ENCODE assay signal across 15 cellular contexts in the genomic region with DNA sequence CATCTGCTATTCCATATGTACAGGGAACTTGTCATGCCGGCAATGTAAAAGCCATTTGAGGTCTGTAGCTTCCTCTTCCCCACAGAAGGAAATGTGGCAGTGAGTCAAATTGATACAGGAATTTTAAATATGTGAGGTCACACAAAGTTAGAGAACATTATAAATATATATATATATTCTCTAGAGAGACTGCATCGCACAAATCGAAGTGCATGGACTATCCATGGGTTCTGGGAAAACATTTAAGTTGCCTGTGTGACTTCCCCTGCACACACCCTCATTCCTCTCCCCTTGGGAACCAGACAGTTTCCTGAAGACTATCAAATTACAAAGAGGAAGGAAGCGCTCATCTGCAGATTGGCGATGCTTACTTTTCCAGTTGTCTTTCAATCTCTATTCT.
DNase-seq lines count a peak whose midpoint lies in the region; ATAC-seq, FAIRE-seq and TF ChIP-seq lines count a peak whose summit lies in the region.
"Had no signal": no experiment of that assay in that cellular context is flagged by ENCODE, and none has a peak within 500 bp of the region (broad histone marks: within the 10 kb centered on the region; RNA-seq: fewer than 3 reads in every experiment).

No MANE protein-coding gene starts in this region.

- FAIRE-seq in K562 (lab: Jason Lieb, UNC), result no peak
- FAIRE-seq: G401.6, H54 had no signal

- H3K4me1 Mint-ChIP-seq in activated T-helper 2 cell treated with anti-CD3 and anti-CD28 coated beads, Interferon-gamma antibody, Interleukin-2, Interleukin-4, amounts not matched to agents 10 μg/mL and 5 μg/mL and 100 μg/mL, durations not matched to agents 14 hours and 24 hours and 36 hours (ENCODE audit: low read depth), result peaks cover 6% of the 10 kb centered on the region

- no peak overlapping the region for H3K9ac ChIP-seq in Loucy (ENCODE audit: low read depth, low read length, poor library complexity, severe bottlenecking)
- no peak overlapping the region for H3K9ac ChIP-seq in K562 (ENCODE audit: insufficient read depth in 1 of 2, low read depth in 2 of 2, low read length in 2 of 2)
- no peak overlapping the region for H3K9ac ChIP-seq in mesendoderm (ENCODE audit: low read length)

- TF ChIP-seq EP300 in K562 (IDR thresholded peaks at IDR 0.05; ENCODE audit: low read length), result no peak

- H3K18ac ChIP-seq in mesendoderm (ENCODE audit: low read length), result no peak overlapping the region

- no peaks in the 10 kb centered on the region for H3F3A ChIP-seq in Loucy (ENCODE audit: low read depth)

- no TSS peak for BruUV-seq in K562 (replicated peaks; lab: Mats Ljungman, UMichigan)

- no peak overlapping the region for H3K56ac ChIP-seq in mesendoderm (ENCODE audit: low read length)

- no peak overlapping the region for H3K23ac ChIP-seq in mesendoderm (ENCODE audit: low read length)

- H3K9me3 ChIP-seq in Loucy (ENCODE audit: insufficient read depth, low read depth, low read length), result no peaks in the 10 kb centered on the region
- H3K9me3 ChIP-seq in K562 (replicated peaks; ENCODE audit: control insufficient read depth, insufficient read depth, low read depth, low read length), result no peaks in the 10 kb centered on the region
- no peaks in the 10 kb centered on the region for H3K9me3 ChIP-seq in mucosa of descending colon

- CTCF ChIA-PET in K562 (lab: Yijun Ruan, JAX; ENCODE audit: low intra/inter-chr PET ratio), result no interaction called here

- no peaks in the 10 kb centered on the region for H3K9me3 Mint-ChIP-seq in activated T-helper 2 cell treated with anti-CD3 and anti-CD28 coated beads, Interferon-gamma antibody, Interleukin-2, Interleukin-4, amounts not matched to agents 10 μg/mL and 5 μg/mL and 100 μg/mL, durations not matched to agents 14 hours and 24 hours and 36 hours
- H3K9me3 Mint-ChIP-seq: activated naive CD4-positive, alpha-beta T cell treated with anti-CD3 and anti-CD28 coated beads, Interleukin-2, amount 10 ng/mL, durations not matched to agents 7 days and 5 days; naive thymus-derived CD8-positive, alpha-beta T cell had no signal

- no peak overlapping the region for H4K5ac ChIP-seq in mesendoderm (ENCODE audit: low read length)

- H3K27ac ChIP-seq in K562 (ENCODE audit: extremely low read depth, low read depth, low read length) (no peak overlapping the region), mesendoderm (ENCODE audit: low read depth, low read length) (no peak overlapping the region)

- intact Hi-C loops in K562 (cut with micrococcal nuclease), result no loop called here
- intact Hi-C loops in activated T-helper 2 cell treated with anti-CD3 and anti-CD28 coated beads, Interferon-gamma antibody, Interleukin-2, Interleukin-4, amounts not matched to agents 10 μg/mL and 5 μg/mL and 100 μg/mL, durations not matched to agents 14 hours and 24 hours and 36 hours (cut with micrococcal nuclease), result no loop called here
- intact Hi-C loops in mucosa of descending colon (cut with DNase I, micrococcal nuclease), result no loop called here

- no peaks in the 10 kb centered on the region for H3K36me3 Mint-ChIP-seq in activated T-helper 2 cell treated with anti-CD3 and anti-CD28 coated beads, Interferon-gamma antibody, Interleukin-2, Interleukin-4, amounts not matched to agents 10 μg/mL and 5 μg/mL and 100 μg/mL, durations not matched to agents 14 hours and 24 hours and 36 hours (ENCODE audit: low read depth)
- H3K36me3 Mint-ChIP-seq: activated naive CD4-positive, alpha-beta T cell treated with anti-CD3 and anti-CD28 coated beads, Interleukin-2, amount 10 ng/mL, durations not matched to agents 7 days and 5 days; naive thymus-derived CD8-positive, alpha-beta T cell; stimulated activated effector memory CD8-positive, alpha-beta T cell treated with anti-CD3 and anti-CD28 coated beads, Interleukin-12 subunit alpha, Interleukin-12 subunit beta, amount 100 ng/mL, for 72 hours had no signal

- H3K4me3 Mint-ChIP-seq in activated T-helper 2 cell treated with anti-CD3 and anti-CD28 coated beads, Interferon-gamma antibody, Interleukin-2, Interleukin-4, amounts not matched to agents 10 μg/mL and 5 μg/mL and 100 μg/mL, durations not matched to agents 14 hours and 24 hours and 36 hours (ENCODE audit: low read depth), result no peak overlapping the region
- H3K4me3 Mint-ChIP-seq: activated naive CD4-positive, alpha-beta T cell treated with anti-CD3 and anti-CD28 coated beads, Interleukin-2, amount 10 ng/mL, durations not matched to agents 7 days and 5 days; naive thymus-derived CD8-positive, alpha-beta T cell; stimulated activated effector memory CD8-positive, alpha-beta T cell treated with anti-CD3 and anti-CD28 coated beads, Interleukin-12 subunit alpha, Interleukin-12 subunit beta, amount 100 ng/mL, for 72 hours had no signal

- POLR2A ChIA-PET in K562 (lab: Yijun Ruan, JAX), result no interaction called here

- TF ChIP-seq CTCF in Loucy (conservative IDR thresholded peaks at IDR 0.05; ENCODE audit: low read length) (no peak), K562 (IDR thresholded peaks at IDR 0.05 in 2 of 3, conservative IDR thresholded peaks at IDR 0.05 in 1 of 3; ENCODE audit: insufficient read depth in 2 of 3, low read depth in 1 of 3, low read length in 3 of 3) (no peak), mucosa of descending colon (IDR thresholded peaks at IDR 0.05) (no peak)

- no peak overlapping the region for H2BK120ac ChIP-seq in mesendoderm (ENCODE audit: low read depth, low read length)

- no peaks in the 10 kb centered on the region for H3K9me1 ChIP-seq in K562 (ENCODE audit: control insufficient read depth, insufficient read depth, low read length)

- in situ Hi-C loops in K562 (cut with MboI), result no loop called here

- no peak for TF ChIP-seq POLR2A in K562 (conservative IDR thresholded peaks at IDR 0.05)

- no peak overlapping the region for H2AFZ ChIP-seq in Loucy (ENCODE audit: low read length)
- H2AFZ ChIP-seq in K562 (ENCODE audit: low read depth, low read length), result no peak overlapping the region

- peak overlapping the region; percentile 44 for H3K4me2 ChIP-seq in Loucy (ENCODE audit: low read depth, low read length, poor library complexity, severe bottlenecking)
- no peak overlapping the region for H3K4me2 ChIP-seq in K562 (ENCODE audit: insufficient read depth, low read length)
- H3K4me2 ChIP-seq in mesendoderm (ENCODE audit: low read length), result no peak overlapping the region

- H3K4me1 ChIP-seq in Loucy (ENCODE audit: insufficient read depth, low read length, poor library complexity, severe bottlenecking) (peaks cover 24% of the 10 kb centered on the region), K562 (replicated peaks in 1 of 2; ENCODE audit: control insufficient read depth in 2 of 2, insufficient read depth in 2 of 2, low read length in 2 of 2) (no peaks in the 10 kb centered on the region), mesendoderm (ENCODE audit: control insufficient read depth, low read depth, low read length) (peaks cover 2% of the 10 kb centered on the region), mucosa of descending colon (ENCODE audit: low read depth) (no peaks in the 10 kb centered on the region)

- peaks cover 16% of the 10 kb centered on the region for H3K27me3 Mint-ChIP-seq in activated T-helper 2 cell treated with anti-CD3 and anti-CD28 coated beads, Interferon-gamma antibody, Interleukin-2, Interleukin-4, amounts not matched to agents 10 μg/mL and 5 μg/mL and 100 μg/mL, durations not matched to agents 14 hours and 24 hours and 36 hours (ENCODE audit: low read depth)
- H3K27me3 Mint-ChIP-seq: activated naive CD4-positive, alpha-beta T cell treated with anti-CD3 and anti-CD28 coated beads, Interleukin-2, amount 10 ng/mL, durations not matched to agents 7 days and 5 days had no signal

- H3K27me3 ChIP-seq in Loucy (ENCODE audit: insufficient read depth, low read length, poor library complexity, severe bottlenecking) (peaks cover 6% of the 10 kb centered on the region), K562 (ENCODE audit: control insufficient read depth in 2 of 2, insufficient read depth in 2 of 2, low read length in 2 of 2) (no peaks in the 10 kb centered on the region; a peak in 1 of 5 replicates), mesendoderm (ENCODE audit: insufficient read depth, low read length, poor library complexity) (no peaks in the 10 kb centered on the region)

- DNase-seq in EL, result peak; percentile 54
- DNase-seq in K562 (ENCODE audit: extremely low read depth in 1 of 4, low spot score in 3 of 4), result peak in 2 of 4 experiments; percentile 20 to 24
- peak; percentile 50 for DNase-seq in mesendoderm
- no peak for DNase-seq in activated T-helper 2 cell treated with anti-CD3 and anti-CD28 coated beads, Interferon-gamma antibody, Interleukin-2, Interleukin-4, amounts not matched to agents 10 μg/mL and 5 μg/mL and 100 μg/mL, durations not matched to agents 14 hours and 24 hours and 36 hours (ENCODE audit: low spot score)
- no peak for DNase-seq in NCI-H446 (lab: John Stamatoyannopoulos, UW)
- no peak for DNase-seq in mucosa of descending colon
- DNase-seq: activated naive CD4-positive, alpha-beta T cell treated with anti-CD3 and anti-CD28 coated beads, Interleukin-2, amount 10 ng/mL, durations not matched to agents 7 days and 5 days; naive thymus-derived CD8-positive, alpha-beta T cell; NCI-H2029 treated with DMSO at 0.1 percent for 48 hours; SHP77 treated with DMSO at 0.1 percent for 48 hours had no signal

- H2BK5ac ChIP-seq in mesendoderm (ENCODE audit: low read length), result no peak overlapping the region

- no peak overlapping the region for H4K8ac ChIP-seq in mesendoderm (ENCODE audit: low read depth, low read length)

- H3K36me3 ChIP-seq in Loucy (ENCODE audit: insufficient read depth, low read length) (no peaks in the 10 kb centered on the region), K562 (ENCODE audit: control insufficient read depth, insufficient read depth, low read length) (no peaks in the 10 kb centered on the region), mesendoderm (ENCODE audit: control insufficient read depth, insufficient read depth, low read length) (no peaks in the 10 kb centered on the region), mucosa of descending colon (ENCODE audit: low read depth) (no peaks in the 10 kb centered on the region)

- TF ChIP-seq RAD21 in K562 (CRISPR knock-in tag; conservative IDR thresholded peaks at IDR 0.05 in 1 of 2, IDR thresholded peaks at IDR 0.05 in 1 of 2), result no peak

- peak overlapping the region; percentile 8 for H3K4me3 ChIP-seq in Loucy (ENCODE audit: low read length, poor library complexity, severe bottlenecking)
- no peak overlapping the region for H3K4me3 ChIP-seq in K562
- H3K4me3 ChIP-seq in mesendoderm (ENCODE audit: low read length), result no peak overlapping the region
- no peak overlapping the region for H3K4me3 ChIP-seq in mucosa of descending colon

- no peaks in the 10 kb centered on the region for H3K79me1 ChIP-seq in mesendoderm (ENCODE audit: low read length)

- H3K9me2 ChIP-seq in Loucy (replicated peaks; ENCODE audit: low read depth, low read length), result no peaks in the 10 kb centered on the region

- H3K4ac ChIP-seq in mesendoderm (ENCODE audit: low read depth, low read length), result no peak overlapping the region

- 5% methylated on average over 5 of the region's 5 CpGs for WGBS in K562 (ENCODE audit: insufficient coverage, low coverage, missing lambda C conversion rate)
- no CpG with 5 or more reads among the region's 5 CpGs for WGBS in mesendoderm (ENCODE audit: extremely low coverage, insufficient coverage, low lambda C conversion rate)

- H3K79me2 ChIP-seq in Loucy (ENCODE audit: insufficient read depth, low read length) (no peaks in the 10 kb centered on the region), K562 (ENCODE audit: control insufficient read depth, insufficient read depth, low read length) (no peaks in the 10 kb centered on the region), mesendoderm (ENCODE audit: control insufficient read depth, insufficient read depth, low read length) (no peaks in the 10 kb centered on the region)

- no peak overlapping the region for H3K27ac Mint-ChIP-seq in activated T-helper 2 cell treated with anti-CD3 and anti-CD28 coated beads, Interferon-gamma antibody, Interleukin-2, Interleukin-4, amounts not matched to agents 10 μg/mL and 5 μg/mL and 100 μg/mL, durations not matched to agents 14 hours and 24 hours and 36 hours
- H3K27ac Mint-ChIP-seq: activated naive CD4-positive, alpha-beta T cell treated with anti-CD3 and anti-CD28 coated beads, Interleukin-2, amount 10 ng/mL, durations not matched to agents 7 days and 5 days; naive thymus-derived CD8-positive, alpha-beta T cell; stimulated activated effector memory CD8-positive, alpha-beta T cell treated with anti-CD3 and anti-CD28 coated beads, Interleukin-12 subunit alpha, Interleukin-12 subunit beta, amount 100 ng/mL, for 72 hours had no signal

- no peak overlapping the region for H2BK15ac ChIP-seq in mesendoderm (replicated peaks; ENCODE audit: low read depth)

- no peak overlapping the region for H2AK5ac ChIP-seq in mesendoderm (ENCODE audit: low read length)

- peak; percentile 48; the same call in 2 of the 3 replicates for ATAC-seq in K562
- ATAC-seq in HG02642 (IDR thresholded peaks at IDR 0.05; ENCODE audit: poor library complexity, unreplicated experiment), result no peak
- no peak for ATAC-seq in mucosa of descending colon
- ATAC-seq: naive thymus-derived CD8-positive, alpha-beta T cell; stimulated activated effector memory CD8-positive, alpha-beta T cell treated with anti-CD3 and anti-CD28 coated beads, Interleukin-12 subunit alpha, Interleukin-12 subunit beta, amount 100 ng/mL, for 72 hours had no signal

- H4K20me1 ChIP-seq in Loucy (ENCODE audit: insufficient read depth, low read length, poor library complexity, severe bottlenecking) (no peaks in the 10 kb centered on the region), K562 (replicated peaks; ENCODE audit: control insufficient read depth, insufficient read depth, low read length) (no peaks in the 10 kb centered on the region)

Comparison
In these comparisons a context has a peak if more than half of its experiments do, and no peak if none do; other contexts are left out.
1. DNase-seq: peak in EL (single experiment) and mesendoderm (single experiment); none in activated T-helper 2 cell treated with anti-CD3 and anti-CD28 coated beads, Interferon-gamma antibody, Interleukin-2, Interleukin-4, amounts not matched to agents 10 μg/mL and 5 μg/mL and 100 μg/mL, durations not matched to agents 14 hours and 24 hours and 36 hours (single experiment), NCI-H446 (0 of 2) and mucosa of descending colon (0 of 3).